In the genomic region with DNA sequence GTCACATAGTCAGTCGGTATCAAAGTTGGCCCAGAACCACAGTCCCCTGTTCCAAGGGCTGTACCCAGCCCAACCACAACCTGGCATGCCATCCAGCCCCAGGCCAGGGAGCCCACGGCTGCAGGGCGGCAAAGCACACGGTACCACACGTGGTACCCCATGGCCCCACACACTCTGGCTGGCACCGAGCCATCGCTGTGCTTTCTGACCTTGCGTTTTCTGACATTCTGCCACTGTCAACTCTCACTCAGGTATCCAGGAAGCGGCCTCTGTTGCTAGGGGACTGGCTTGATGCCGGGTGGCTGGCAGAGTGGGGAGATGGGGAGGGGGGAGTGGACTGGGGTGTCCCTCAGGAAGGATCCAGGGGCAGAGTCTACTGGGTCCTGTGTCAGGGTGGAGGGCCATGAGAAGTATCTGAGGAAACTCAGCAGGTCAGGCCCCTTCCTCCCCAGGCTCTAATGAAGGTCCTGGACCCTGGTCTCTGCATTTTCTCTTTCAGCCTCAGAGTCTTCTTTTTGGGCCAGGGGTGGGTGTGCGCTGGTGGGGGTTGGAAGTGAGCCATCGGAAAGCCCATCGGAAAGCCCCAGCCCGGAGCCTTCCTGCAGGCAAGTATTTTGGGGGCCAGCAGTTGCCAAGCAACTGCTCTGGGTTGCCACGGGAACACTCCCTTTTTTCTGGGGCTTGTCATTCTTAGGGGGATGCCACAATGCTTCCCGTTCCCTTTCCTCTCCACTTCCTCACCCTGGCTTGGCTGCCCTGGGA, we compare ENCODE assay signal across 8 cellular contexts. TPM values are rescaled to one million over a fixed set of nuclear protein-coding genes. Genes with fewer than 3 reads are reported as not detected.
DNase-seq lines count a peak whose midpoint lies in the region; ATAC-seq and TF ChIP-seq lines count a peak whose summit lies in the region.

No MANE protein-coding gene starts in this region.

- H3K27ac ChIP-seq in CD8-positive, alpha-beta T cell (ENCODE audit: low read depth, low read length): peak overlapping the region; percentile 68
- peak overlapping the region in 3 of 5 donors; percentile 51 to 67 (median 62) for H3K27ac ChIP-seq in adrenal gland
- no peak overlapping the region for H3K27ac ChIP-seq in neuronal stem cell (replicated peaks; ENCODE audit: low read length)
- H3K27ac ChIP-seq in H9 (ENCODE audit: insufficient read length, low read depth, low read length): no peak overlapping the region

- H4K91ac ChIP-seq in neuronal stem cell (ENCODE audit: low read depth, low read length, poor library complexity) (no peak overlapping the region), H9 (ENCODE audit: insufficient read length, low read depth, low read length) (no peak overlapping the region)

- H3K23ac ChIP-seq in neuronal stem cell (ENCODE audit: low read depth, low read length, poor library complexity) (peak overlapping the region; percentile 8), H9 (ENCODE audit: insufficient read length, low read depth, low read length) (no peak overlapping the region)

- no peak overlapping the region for H3T11ph ChIP-seq in H9 (ENCODE audit: low read length)

- peak overlapping the region; percentile 58 for H3K4me3 Mint-ChIP-seq in CD8-positive, alpha-beta T cell
- H3K4me3 Mint-ChIP-seq in T-helper 2 cell treated with Interferon-gamma antibody and Interleukin-4, amounts not matched to agents 5 μg/mL and 100 μg/mL, for 36 hours: peak overlapping the region; percentile 34
- H3K4me3 Mint-ChIP-seq in H9: no peak overlapping the region

- H3K4me2 ChIP-seq in neuronal stem cell (ENCODE audit: insufficient read depth, low read length, poor library complexity, severe bottlenecking): no peak overlapping the region
- no peak overlapping the region for H3K4me2 ChIP-seq in H9 (ENCODE audit: insufficient read depth, insufficient read length, low read length)

- H2BK15ac ChIP-seq in neuronal stem cell (ENCODE audit: low read length) (no peak overlapping the region), H9 (ENCODE audit: low read depth, low read length) (no peak overlapping the region)

- 29 to 43% (median 33%) methylated on average over 5 to 16 of the region's 16 CpGs for WGBS in adrenal gland, 4 donors
- no CpG with 5 or more reads among the region's 16 CpGs for WGBS in neuronal stem cell (ENCODE audit: extremely low coverage in 2 of 2, insufficient read length in 2 of 2, insufficient replicate concordance in 1 of 2), 2 donors
- WGBS in H9 (ENCODE audit: extremely low coverage, insufficient read length, low lambda C conversion rate): no CpG with 5 or more reads among the region's 16 CpGs

- H4K20me1 ChIP-seq in H9 (ENCODE audit: control insufficient read depth, insufficient read depth, insufficient read length): no peaks in the 10 kb centered on the region

- peaks cover 54% of the 10 kb centered on the region for H3K4me1 ChIP-seq in CD8-positive, alpha-beta T cell (ENCODE audit: insufficient read depth, low read length)
- H3K4me1 ChIP-seq in adrenal gland (replicated peaks in 1 of 2) (peaks cover 39 to 57% of the 10 kb centered on the region in 2 donors), neuronal stem cell (ENCODE audit: control insufficient read depth in 2 of 2, insufficient read depth in 1 of 2, low read depth in 1 of 2, low read length in 2 of 2) (peaks cover 22 to 33% of the 10 kb centered on the region in 2 donors), H9 (ENCODE audit: insufficient read depth, low read length) (no peaks in the 10 kb centered on the region)

- H2AFZ ChIP-seq in neuronal stem cell (ENCODE audit: low read length) (no peak overlapping the region), H9 (ENCODE audit: low read length) (no peak overlapping the region)

- H2BK12ac ChIP-seq in neuronal stem cell (ENCODE audit: low read length) (no peak overlapping the region), H9 (ENCODE audit: insufficient read length, low read depth, low read length) (no peak overlapping the region)

- peak overlapping the region; percentile 92 for H3K27ac Mint-ChIP-seq in CD8-positive, alpha-beta T cell
- H3K27ac Mint-ChIP-seq in T-helper 2 cell treated with Interferon-gamma antibody and Interleukin-4, amounts not matched to agents 5 μg/mL and 100 μg/mL, for 36 hours: peak overlapping the region; percentile 85
- H3K27ac Mint-ChIP-seq in H9: no peak overlapping the region

- no peak overlapping the region for H3K4ac ChIP-seq in neuronal stem cell (ENCODE audit: low read length)
- H3K4ac ChIP-seq in H9 (ENCODE audit: low read depth, low read length): no peak overlapping the region

- H3K4me1 Mint-ChIP-seq in CD8-positive, alpha-beta T cell (ENCODE audit: low read depth): peaks cover 62% of the 10 kb centered on the region
- H3K4me1 Mint-ChIP-seq in T-helper 2 cell treated with Interferon-gamma antibody and Interleukin-4, amounts not matched to agents 5 μg/mL and 100 μg/mL, for 36 hours (ENCODE audit: low read depth): peaks cover 44% of the 10 kb centered on the region
- H3K4me1 Mint-ChIP-seq in H9: peaks cover 10 to 20% of the 10 kb centered on the region in 2 experiments

- H4K5ac ChIP-seq in H9 (ENCODE audit: insufficient read length, low read depth, low read length): no peak overlapping the region

- H3K14ac ChIP-seq in neuronal stem cell (ENCODE audit: low read length) (no peak overlapping the region), H9 (ENCODE audit: insufficient read depth, low read length) (no peak overlapping the region; the same call in 1 of the 2 replicates)

- no peaks in the 10 kb centered on the region for H3K9me3 Mint-ChIP-seq in CD8-positive, alpha-beta T cell
- no peaks in the 10 kb centered on the region for H3K9me3 Mint-ChIP-seq in T-helper 2 cell treated with Interferon-gamma antibody and Interleukin-4, amounts not matched to agents 5 μg/mL and 100 μg/mL, for 36 hours
- H3K9me3 Mint-ChIP-seq in H9: no peaks in the 10 kb centered on the region

- H3K9ac ChIP-seq in neuronal stem cell (ENCODE audit: low read depth, low read length, poor library complexity) (peak overlapping the region; percentile 25), H9 (ENCODE audit: extremely low read depth, insufficient read length, low read length) (no peak overlapping the region)

- TF ChIP-seq POLR2A in adrenal gland (IDR thresholded peaks at IDR 0.05): no peak

- intact Hi-C loops in CD8-positive, alpha-beta T cell (cut with DNase I, micrococcal nuclease): loop anchor here (10.0 kb wide), 2 partner anchors 923 to 1023 kb away; a partner anchor contains a TSS
- intact Hi-C loops in adrenal gland (cut with DNase I): loop anchor here in 1 of 2 donors (10.0 kb wide), 1 partner anchor 97 kb away; no protein-coding TSS in a partner anchor

- H3K18ac ChIP-seq in neuronal stem cell (ENCODE audit: low read length) (no peak overlapping the region), H9 (ENCODE audit: insufficient read length, low read depth, low read length) (no peak overlapping the region)

- H3K56ac ChIP-seq in H9 (ENCODE audit: insufficient read length, low read depth, low read length): no peak overlapping the region

- CTCF ChIA-PET in CD8-positive, alpha-beta T cell (lab: Charles Lee): interaction anchor here (0.7 to 11.3 kb wide), 4 partner anchors 8 to 377 kb away, joined by 3 to 606 read pairs (median 100); a partner anchor contains a TSS

- no peaks in the 10 kb centered on the region for H3K27me3 Mint-ChIP-seq in CD8-positive, alpha-beta T cell (ENCODE audit: low read depth)
- no peaks in the 10 kb centered on the region for H3K27me3 Mint-ChIP-seq in T-helper 2 cell treated with Interferon-gamma antibody and Interleukin-4, amounts not matched to agents 5 μg/mL and 100 μg/mL, for 36 hours (ENCODE audit: low read depth)
- peaks cover 8% of the 10 kb centered on the region for H3K27me3 Mint-ChIP-seq in H9 (ENCODE audit: low read depth)

- no peaks in the 10 kb centered on the region for H3K36me3 ChIP-seq in CD8-positive, alpha-beta T cell (ENCODE audit: insufficient read depth, low read length)
- H3K36me3 ChIP-seq in adrenal gland (replicated peaks in 1 of 2): no peaks in the 10 kb centered on the region
- H3K36me3 ChIP-seq in neuronal stem cell (replicated peaks in 1 of 2; ENCODE audit: control insufficient read depth in 2 of 2, insufficient read depth in 2 of 2, low read length in 2 of 2): peaks cover 7 to 10% of the 10 kb centered on the region in 2 donors

- H2BK120ac ChIP-seq in neuronal stem cell (ENCODE audit: low read depth, low read length): no peak overlapping the region
- no peak overlapping the region for H2BK120ac ChIP-seq in H9 (ENCODE audit: low read depth, low read length, poor library complexity, severe bottlenecking)

- peaks cover 5% of the 10 kb centered on the region for H3K36me3 Mint-ChIP-seq in CD8-positive, alpha-beta T cell
- peaks cover 8% of the 10 kb centered on the region for H3K36me3 Mint-ChIP-seq in T-helper 2 cell treated with Interferon-gamma antibody and Interleukin-4, amounts not matched to agents 5 μg/mL and 100 μg/mL, for 36 hours (ENCODE audit: low read depth)
- peaks cover 0 to 6% (median 2%) of the 10 kb centered on the region in 3 experiments; a peak in 4 of 7 replicates for H3K36me3 Mint-ChIP-seq in H9 (ENCODE audit: insufficient read depth in 1 of 3, low read depth in 3 of 3)

- H3K4me3 ChIP-seq in CD8-positive, alpha-beta T cell (ENCODE audit: low read depth, low read length): no peak overlapping the region
- no peak overlapping the region for H3K4me3 ChIP-seq in adrenal gland
- no peak overlapping the region for H3K4me3 ChIP-seq in neuronal stem cell (ENCODE audit: low read length in 2 of 2)

- H2BK20ac ChIP-seq in H9 (ENCODE audit: low read depth, low read length, poor library complexity, severe bottlenecking): no peak overlapping the region

- H3K23me2 ChIP-seq in H9 (ENCODE audit: insufficient read length, low read depth, low read length, poor library complexity, severe bottlenecking): peaks cover 2% of the 10 kb centered on the region

- H2AK5ac ChIP-seq in neuronal stem cell (ENCODE audit: low read depth, low read length): no peak overlapping the region
- no peak overlapping the region for H2AK5ac ChIP-seq in H9 (ENCODE audit: insufficient read length, low read length)

- H3K79me1 ChIP-seq in neuronal stem cell (ENCODE audit: low read depth, low read length): peaks cover 38% of the 10 kb centered on the region
- H3K79me1 ChIP-seq in H9 (ENCODE audit: insufficient read depth, low read depth, low read length, poor library complexity, severe bottlenecking): no peaks in the 10 kb centered on the region

- no peak for TF ChIP-seq CTCF in CD8-positive, alpha-beta T cell (IDR thresholded peaks at IDR 0.05)
- TF ChIP-seq CTCF in adrenal gland (IDR thresholded peaks at IDR 0.05): no peak
- TF ChIP-seq CTCF in H9 (conservative IDR thresholded peaks at IDR 0.05): no peak

- POLR2A ChIA-PET in CD8-positive, alpha-beta T cell (lab: Charles Lee): interaction anchor here (0.5 to 1.0 kb wide), 2 partner anchors 10 to 39 kb away, joined by 3 read pairs; no protein-coding TSS in a partner anchor

- no peaks in the 10 kb centered on the region for H3K27me3 ChIP-seq in CD8-positive, alpha-beta T cell (ENCODE audit: insufficient read depth, low read length)
- H3K27me3 ChIP-seq in adrenal gland (no peaks in the 10 kb centered on the region), neuronal stem cell (ENCODE audit: control insufficient read depth in 3 of 3, insufficient read depth in 3 of 3, low read depth in 1 of 3, low read length in 3 of 3) (peaks cover 0 to 2% (median 0%) of the 10 kb centered on the region in 3 experiments), H9 (ENCODE audit: insufficient read depth, low read length) (no peaks in the 10 kb centered on the region)

- H3K79me2 ChIP-seq in H9 (ENCODE audit: insufficient read depth, low read length): no peaks in the 10 kb centered on the region

- no peaks in the 10 kb centered on the region for H3K9me3 ChIP-seq in CD8-positive, alpha-beta T cell (ENCODE audit: low read length)
- H3K9me3 ChIP-seq in adrenal gland (replicated peaks in 1 of 3): no peaks in the 10 kb centered on the region
- no peaks in the 10 kb centered on the region for H3K9me3 ChIP-seq in neuronal stem cell (replicated peaks in 1 of 2; ENCODE audit: control insufficient read depth in 2 of 2, insufficient read depth in 1 of 2, low read depth in 1 of 2, low read length in 2 of 2)
- H3K9me3 ChIP-seq in H9 (ENCODE audit: control insufficient read depth, low read depth, low read length): no peaks in the 10 kb centered on the region

- H4K8ac ChIP-seq in neuronal stem cell (ENCODE audit: low read depth, low read length): no peak overlapping the region
- H4K8ac ChIP-seq in H9 (replicated peaks; ENCODE audit: insufficient read length, low read depth, low read length): no peak overlapping the region

- peak; percentile 39 for ATAC-seq in CD8-positive, alpha-beta T cell

- peak overlapping the region; percentile 58 for H2BK5ac ChIP-seq in neuronal stem cell (ENCODE audit: low read length)
- H2BK5ac ChIP-seq in H9 (ENCODE audit: insufficient read length, low read length): no peak overlapping the region

- peak; percentile 74 to 91 (median 84) for DNase-seq in CD8-positive, alpha-beta T cell
- no peak for DNase-seq in T-helper 2 cell treated with Interferon-gamma antibody and Interleukin-4, amounts not matched to agents 5 μg/mL and 100 μg/mL, for 36 hours (ENCODE audit: low spot score)
- DNase-seq in adrenal gland (peak; percentile 68 to 91 (median 77)), neuronal stem cell (ENCODE audit: low spot score) (no peak), inferior parietal cortex (ENCODE audit: extremely low spot score) (no peak), H9 (no peak), hepatic stellate cell (ENCODE audit: low spot score) (no peak), GOT3 (lab: John Stamatoyannopoulos, UW) (no peak)

RNA-seq across cellular contexts. Expression of a gene that starts 21.0 kb away (rescaled TPM):
- 100 to 1,000 TPM; 177 to 186 TPM for total RNA-seq in CD8-positive, alpha-beta T cell
- total RNA-seq in adrenal gland (100 to 1,000 TPM in 1 of 8 donors, 10 to 100 TPM in 7; 38.9 to 104 (median 67.5) TPM), H9 (2021) (20.9 and 21.3 TPM in 2 replicates)
- polyA plus RNA-seq in adrenal gland: 100 to 1,000 TPM in 1 of 3 donors, 10 to 100 TPM in 2; 21.3 to 170 (median 97.8) TPM
- 48.3 TPM for polyA plus RNA-seq in neuronal stem cell (2013, experiment 1 of 2)
- polyA plus RNA-seq in neuronal stem cell (2013, experiment 2 of 2): 47.0 TPM

RNA-seq across cellular contexts. Expression of a gene that starts 21.7 kb away (rescaled TPM):
- under 1 TPM; 0.53 to 0.84 TPM for total RNA-seq in CD8-positive, alpha-beta T cell
- total RNA-seq in adrenal gland (10 to 100 TPM; 14.9 to 67.5 (median 39.7) TPM), H9 (2021) (9.3 TPM in 2 replicates)
- polyA plus RNA-seq in adrenal gland: 10 to 100 TPM in 2 of 3 donors, 1 to 10 TPM in 1; 6.7 to 29.0 (median 18.9) TPM
- 2.2 TPM for polyA plus RNA-seq in neuronal stem cell (2013, experiment 1 of 2)
- 1.8 TPM for polyA plus RNA-seq in neuronal stem cell (2013, experiment 2 of 2)

Comparison
In these comparisons a context has a peak if more than half of its experiments do, and no peak if none do; other contexts are left out.
1. DNase-seq: peak in CD8-positive, alpha-beta T cell (7 of 7) and adrenal gland (7 of 7); none in T-helper 2 cell treated with Interferon-gamma antibody and Interleukin-4, amounts not matched to agents 5 μg/mL and 100 μg/mL, for 36 hours (single experiment), neuronal stem cell (single experiment), inferior parietal cortex (single experiment), H9 (single experiment), hepatic stellate cell (single experiment) and GOT3 (single experiment).
2. H3K27ac ChIP-seq: peak in CD8-positive, alpha-beta T cell (single experiment) and adrenal gland (3 of 5); none in neuronal stem cell (single experiment) and H9 (single experiment).
3. H3K27ac Mint-ChIP-seq: peak in CD8-positive, alpha-beta T cell (single experiment) and T-helper 2 cell treated with Interferon-gamma antibody and Interleukin-4, amounts not matched to agents 5 μg/mL and 100 μg/mL, for 36 hours (single experiment); none in H9 (0 of 3).
4. H3K4me3 Mint-ChIP-seq: peak in CD8-positive, alpha-beta T cell (single experiment) and T-helper 2 cell treated with Interferon-gamma antibody and Interleukin-4, amounts not matched to agents 5 μg/mL and 100 μg/mL, for 36 hours (single experiment); none in H9 (0 of 2).